10 cellular contexts compared by ENCODE assay signal in the genomic region with DNA sequence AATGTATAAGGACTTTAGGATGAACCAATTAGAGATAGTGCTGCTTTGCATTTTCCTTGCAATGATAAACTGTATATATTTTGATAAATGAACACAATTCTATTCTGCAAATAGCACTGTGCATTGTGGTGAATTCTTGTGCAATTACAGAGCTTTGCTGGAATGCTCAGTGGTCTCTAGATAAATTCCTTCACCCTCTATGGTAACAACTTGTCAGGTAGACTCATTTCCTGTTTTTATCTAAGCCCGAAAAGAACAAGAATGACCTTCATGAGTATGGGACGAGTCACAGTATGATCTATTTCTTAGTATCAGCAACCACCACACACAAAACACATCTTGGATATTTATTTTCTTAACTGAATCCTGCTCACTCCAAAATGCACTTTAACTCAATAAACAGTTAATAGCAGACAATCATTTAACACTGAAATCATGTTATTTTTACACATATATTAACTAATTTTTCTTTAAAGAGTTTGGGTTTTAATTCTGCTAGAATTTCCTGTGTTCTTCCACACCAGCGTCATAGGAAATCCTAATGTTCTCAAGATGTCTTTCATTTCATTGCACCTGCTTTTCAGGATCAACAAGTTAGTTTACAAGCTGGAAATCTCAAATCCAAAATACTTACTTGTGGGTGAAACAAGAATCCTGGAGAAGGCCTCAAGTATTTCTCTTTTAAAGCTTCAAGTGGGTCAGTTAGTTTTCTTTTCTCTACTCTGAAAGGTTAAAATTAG.
A peak's percentile ranks its signal among the peaks of the same experiment; 100 is the strongest.
DNase-seq lines count a peak whose midpoint lies in the region; TF ChIP-seq lines count a peak whose summit lies in the region.
"Had no signal": no experiment of that assay in that cellular context is flagged by ENCODE, and none has a peak within 500 bp of the region (broad histone marks: within the 10 kb centered on the region; RNA-seq: fewer than 3 reads in every experiment).

No MANE protein-coding gene starts in this region.

- H3K4me1 ChIP-seq in mammary epithelial cell (ENCODE audit: insufficient read depth, low read length): peaks cover 31% of the 10 kb centered on the region
- no peaks in the 10 kb centered on the region for H3K4me1 ChIP-seq in vagina

- H3K27me3 ChIP-seq in mammary epithelial cell (ENCODE audit: insufficient read depth, low read length) (no peaks in the 10 kb centered on the region), vagina (no peaks in the 10 kb centered on the region)

- H4K20me1 ChIP-seq in mammary epithelial cell (ENCODE audit: insufficient read depth, low read length): no peaks in the 10 kb centered on the region

- peak; percentile 33 for DNase-seq in AG08396 (ENCODE audit: low spot score)
- DNase-seq in LHCN-M2 (ENCODE audit: low read depth): peak; percentile 93
- DNase-seq in mammary epithelial cell: peak; percentile 83
- peak; percentile 34 to 95 for DNase-seq in lung microvascular endothelial cell (ENCODE audit: low read depth in 2 of 2)
- no peak for DNase-seq in NCI-H2029 treated with DMSO at 0.1 percent for 48 hours (lab: John Stamatoyannopoulos, UW)
- DNase-seq in vagina (ENCODE audit: extremely low spot score in 2 of 2): no peak
- no peak for DNase-seq in lower leg skin (ENCODE audit: low spot score in 2 of 2)
- no peak for DNase-seq in NCI-H524 (lab: John Stamatoyannopoulos, UW)
- DNase-seq: activated naive CD8-positive, alpha-beta T cell treated with anti-CD3 and anti-CD28 coated beads, Interleukin-2, amount 50 U/mL, for 24 hours; CD4-positive, CD25-positive, alpha-beta regulatory T cell had no signal

- peak overlapping the region; percentile 62 for H3K4me2 ChIP-seq in mammary epithelial cell (ENCODE audit: insufficient read depth, low read depth, low read length)

- CTCF ChIA-PET in mammary epithelial cell (lab: Charles Lee; ENCODE audit: low non-redundant PET): no interaction called here

- 33% methylated on average over 3 of the region's 3 CpGs for WGBS in mammary epithelial cell (ENCODE audit: low coverage, missing lambda C conversion rate)
- WGBS in lower leg skin, 2 donors: 53 to 56% methylated on average over 3 of the region's 3 CpGs

- H3K9me3 ChIP-seq in mammary epithelial cell (replicated peaks; ENCODE audit: insufficient read depth, low read length) (no peaks in the 10 kb centered on the region), vagina (no peaks in the 10 kb centered on the region)

- TF ChIP-seq CTCF in mammary epithelial cell (conservative IDR thresholded peaks at IDR 0.05 in 1 of 2, IDR thresholded peaks at IDR 0.05 in 1 of 2; ENCODE audit: extremely low read depth in 1 of 2, insufficient read depth in 1 of 2, low read depth in 1 of 2, low read length in 2 of 2) (no peak), vagina (IDR thresholded peaks at IDR 0.05) (no peak), lower leg skin (IDR thresholded peaks at IDR 0.05) (no peak)

- BruUV-seq in mammary epithelial cell (replicated peaks; lab: Mats Ljungman, UMichigan): TSS peak; percentile 56

- in situ Hi-C loops in mammary epithelial cell (cut with MboI; ENCODE audit: low sequenced_read_pairs in 2 of 2): no loop called here

- TF ChIP-seq POLR2A in vagina (IDR thresholded peaks at IDR 0.05) (no peak), lower leg skin (IDR thresholded peaks at IDR 0.05) (no peak)

- H3K9ac ChIP-seq in mammary epithelial cell (ENCODE audit: insufficient read depth, low read length): no peak overlapping the region

- H2AFZ ChIP-seq in mammary epithelial cell (ENCODE audit: low read depth, low read length): no peak overlapping the region

- intact Hi-C loops in mammary epithelial cell (cut with micrococcal nuclease): loop anchor here (2.0 to 5.0 kb wide), 2 partner anchors 26 to 70 kb away; no protein-coding TSS in a partner anchor
- intact Hi-C loops in vagina (cut with DNase I): no loop called here
- intact Hi-C loops in lower leg skin (cut with DNase I; ENCODE audit: low total_unique reads): no loop called here

- H3K4me3 ChIP-seq in mammary epithelial cell (replicated peaks in 1 of 3; ENCODE audit: insufficient read depth in 1 of 3, low read depth in 2 of 3, low read length in 3 of 3): no peak overlapping the region
- no peak overlapping the region for H3K4me3 ChIP-seq in vagina
- no peak overlapping the region for H3K4me3 ChIP-seq in lower leg skin (ENCODE audit: low read depth, poor library complexity, severe bottlenecking)

- peaks cover 2% of the 10 kb centered on the region for H3K36me3 ChIP-seq in mammary epithelial cell (ENCODE audit: insufficient read depth, low read length)
- no peaks in the 10 kb centered on the region for H3K36me3 ChIP-seq in vagina

- peaks cover 3% of the 10 kb centered on the region for H3K79me2 ChIP-seq in mammary epithelial cell (ENCODE audit: insufficient read depth, low read length)

- dilution Hi-C loops in mammary epithelial cell (cut with HindIII; ENCODE audit: low sequenced_read_pairs): no loop called here

- H3K27ac ChIP-seq in mammary epithelial cell (ENCODE audit: insufficient read depth, low read depth, low read length) (peak overlapping the region; percentile 90), vagina (no peak overlapping the region)

Comparison
In these comparisons a context has a peak if more than half of its experiments do, and no peak if none do; other contexts are left out.
1. DNase-seq: peak in AG08396 (single experiment), LHCN-M2 (single experiment), mammary epithelial cell (single experiment) and lung microvascular endothelial cell (2 of 2); none in NCI-H2029 treated with DMSO at 0.1 percent for 48 hours (single experiment), vagina (0 of 2), lower leg skin (0 of 2) and NCI-H524 (0 of 2).